7 cellular contexts compared by ENCODE assay signal in the genomic region with DNA sequence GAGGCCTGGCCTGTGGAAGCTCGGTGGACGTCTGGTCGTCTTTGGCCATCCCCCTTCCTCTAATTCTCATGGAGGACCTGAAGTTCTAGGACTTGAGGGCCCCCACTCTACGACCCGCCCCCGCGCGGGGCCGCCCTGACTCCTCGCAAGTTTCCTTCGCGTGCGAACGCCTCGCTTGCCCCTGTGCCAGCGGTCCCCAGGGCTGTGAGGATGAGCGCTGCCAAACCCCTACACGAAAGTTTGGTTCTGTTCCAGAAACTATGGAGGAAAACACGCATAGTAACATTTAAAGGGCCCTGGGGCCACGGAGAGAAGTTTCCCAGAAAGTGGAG. TPM values are rescaled to one million over a fixed set of nuclear protein-coding genes. Genes with fewer than 3 reads are reported as not detected.
DNase-seq lines count a peak whose midpoint lies in the region; ATAC-seq and TF ChIP-seq lines count a peak whose summit lies in the region.

No MANE protein-coding gene starts in this region.

- intact Hi-C loops in HCT116 (cut with micrococcal nuclease) (loop anchor here (5.0 to 10.0 kb wide), 2 partner anchors 149 to 301 kb away; partner anchors contain the start of gene GADD45A), heart left ventricle (cut with DNase I) (loop anchor here in 8 of 10 donors (5.0 to 10.0 kb wide), 7 partner anchors 66 to 381 kb away; partner anchors contain the start of gene GADD45A (in 4 of the 8)), gastrocnemius medialis (cut with DNase I; ENCODE audit: low total_unique reads) (loop anchor here (2.0 to 10.0 kb wide), 4 partner anchors 66 to 399 kb away; partner anchors contain the start of gene WLS)

- H3K27ac Mint-ChIP-seq in activated CD8-positive, alpha-beta T cell treated with anti-CD3 and anti-CD28 coated beads, Interleukin-2, amount 10 ng/mL, durations not matched to agents 7 days and 5 days = no peak overlapping the region

- CTCF ChIA-PET in HCT116 (lab: Charles Lee) (no interaction called here), HEK293T (lab: Yijun Ruan, JAX) (interaction anchor here (1.4 to 1.5 kb wide), 2 partner anchors 14 to 67 kb away, joined by 3 to 4 read pairs; no protein-coding TSS in a partner anchor)
- CTCF ChIA-PET in activated CD8-positive, alpha-beta T cell treated with anti-CD3 and anti-CD28 coated beads, Interleukin-2, amount 10 ng/mL, durations not matched to agents 7 days and 5 days (lab: Charles Lee) = no interaction called here

- H3K27ac ChIP-seq in HCT116 (ENCODE audit: low read depth, low read length) (peak overlapping the region; percentile 79), heart left ventricle (peak overlapping the region; percentile 37 to 86 (median 82)), gastrocnemius medialis (peak overlapping the region; percentile 77 to 86 (median 82))

- no peaks in the 10 kb centered on the region for H3K36me3 Mint-ChIP-seq in activated CD8-positive, alpha-beta T cell treated with anti-CD3 and anti-CD28 coated beads, Interleukin-2, amount 10 ng/mL, durations not matched to agents 7 days and 5 days (ENCODE audit: low read depth)

- in situ Hi-C loops in gastrocnemius medialis (cut with MboI; ENCODE audit: low sequenced_read_pairs in 4 of 4) = no loop called here

- H4K20me1 ChIP-seq in HCT116 (ENCODE audit: insufficient read depth) = no peaks in the 10 kb centered on the region

- no peaks in the 10 kb centered on the region for H3K9me2 ChIP-seq in HCT116 (ENCODE audit: insufficient read depth)

- no peak for TF ChIP-seq RAD21 in HCT116 (IDR thresholded peaks at IDR 0.05; ENCODE audit: low read depth)

- H3K27me3 ChIP-seq in HCT116 (ENCODE audit: insufficient read depth, low read length) (no peaks in the 10 kb centered on the region), heart left ventricle (peaks cover 0 to 44% (median 0%) of the 10 kb centered on the region in 9 donors), gastrocnemius medialis (no peaks in the 10 kb centered on the region)

- H3K9me3 Mint-ChIP-seq in activated CD8-positive, alpha-beta T cell treated with anti-CD3 and anti-CD28 coated beads, Interleukin-2, amount 10 ng/mL, durations not matched to agents 7 days and 5 days (ENCODE audit: insufficient read depth) = no peaks in the 10 kb centered on the region

- peaks cover 12 to 28% of the 10 kb centered on the region in 2 experiments for H3K4me1 ChIP-seq in HCT116 (ENCODE audit: control insufficient read depth in 1 of 2, insufficient read depth in 2 of 2, low read length in 2 of 2)
- peaks cover 0 to 30% (median 5%) of the 10 kb centered on the region in 12 donors for H3K4me1 ChIP-seq in heart left ventricle
- peaks cover 19 to 20% of the 10 kb centered on the region in 2 donors for H3K4me1 ChIP-seq in gastrocnemius medialis

- H3K4me2 ChIP-seq in HCT116 (ENCODE audit: low read length) = peak overlapping the region; percentile 98

- no peak for TF ChIP-seq CTCF in HCT116 (IDR thresholded peaks at IDR 0.05 in 2 of 3, conservative IDR thresholded peaks at IDR 0.05 in 1 of 3; ENCODE audit: borderline replicate concordance in 1 of 3, insufficient read depth in 1 of 3, low read depth in 2 of 3, low read length in 2 of 3)
- TF ChIP-seq CTCF in heart left ventricle (IDR thresholded peaks at IDR 0.05) = no peak
- TF ChIP-seq CTCF in gastrocnemius medialis (IDR thresholded peaks at IDR 0.05 in 4 of 5, conservative IDR thresholded peaks at IDR 0.05 in 1 of 5) = no peak

- peak overlapping the region; percentile 82 to 84 for H3K4me3 ChIP-seq in HCT116 (replicated peaks in 1 of 2; ENCODE audit: low read depth in 1 of 2, low read length in 2 of 2)
- H3K4me3 ChIP-seq in heart left ventricle = peak overlapping the region; percentile 66 to 93 (median 86)
- H3K4me3 ChIP-seq in gastrocnemius medialis = peak overlapping the region; percentile 63 to 81 (median 77)

- RAD21 ChIA-PET in HCT116 (lab: Charles Lee; ENCODE audit: low non-redundant PET in 1 of 2, low total read pairs in 2 of 2, uncharacterized antibody in 2 of 2, unreplicated experiment in 2 of 2) = no interaction called here

- POLR2A ChIA-PET in HCT116 (lab: Charles Lee) = no interaction called here
- POLR2A ChIA-PET in activated CD8-positive, alpha-beta T cell treated with anti-CD3 and anti-CD28 coated beads, Interleukin-2, amount 10 ng/mL, durations not matched to agents 7 days and 5 days (lab: Charles Lee) = no interaction called here
- POLR2A ChIA-PET in HEK293T (lab: Yijun Ruan, JAX) = no interaction called here

- peaks cover 61% of the 10 kb centered on the region for H3K27me3 Mint-ChIP-seq in activated CD8-positive, alpha-beta T cell treated with anti-CD3 and anti-CD28 coated beads, Interleukin-2, amount 10 ng/mL, durations not matched to agents 7 days and 5 days (ENCODE audit: low read depth)

- peak overlapping the region; percentile 69 for H3K9ac ChIP-seq in HCT116 (ENCODE audit: low read length)

- peak overlapping the region; percentile 54 for H3K4me3 Mint-ChIP-seq in activated CD8-positive, alpha-beta T cell treated with anti-CD3 and anti-CD28 coated beads, Interleukin-2, amount 10 ng/mL, durations not matched to agents 7 days and 5 days

- peaks cover 0 to under 1% of the 10 kb centered on the region in 2 experiments; a peak in 1 of 4 replicates for H3K36me3 ChIP-seq in HCT116 (ENCODE audit: control insufficient read depth in 1 of 2, insufficient read depth in 2 of 2, low read length in 2 of 2)
- peaks cover 0 to 3% (median 0%) of the 10 kb centered on the region in 9 donors for H3K36me3 ChIP-seq in heart left ventricle
- no peaks in the 10 kb centered on the region for H3K36me3 ChIP-seq in gastrocnemius medialis

- H3K9me3 ChIP-seq in HCT116 (ENCODE audit: control insufficient read depth in 1 of 2, insufficient read depth in 1 of 2, low read depth in 1 of 2, low read length in 2 of 2) (no peaks in the 10 kb centered on the region), heart left ventricle (no peaks in the 10 kb centered on the region), gastrocnemius medialis (no peaks in the 10 kb centered on the region)

- DNase-seq in HCT116 (ENCODE audit: low read depth, low spot score) = no peak
- DNase-seq in activated CD8-positive, alpha-beta T cell treated with anti-CD3 and anti-CD28 coated beads, Interleukin-2, amount 10 ng/mL, durations not matched to agents 7 days and 5 days = no peak
- no peak for DNase-seq in heart left ventricle
- no peak for DNase-seq in gastrocnemius medialis
- DNase-seq in stimulated activated CD4-positive, alpha-beta T cell treated with anti-CD3 and anti-CD28 coated beads, Interleukin-12 subunit alpha, Interleukin-12 subunit beta, amount 100 ng/mL, for 4 hours = no peak
- DNase-seq in HEK293T (ENCODE audit: extremely low spot score) = no peak

- peaks cover 42% of the 10 kb centered on the region for H3K79me2 ChIP-seq in HCT116 (ENCODE audit: insufficient read depth, low read length)

- WGBS in heart left ventricle, 4 donors = 6 to 24% (median 15%) methylated on average over 14 to 20 of the region's 20 CpGs

- H3K4me1 Mint-ChIP-seq in activated CD8-positive, alpha-beta T cell treated with anti-CD3 and anti-CD28 coated beads, Interleukin-2, amount 10 ng/mL, durations not matched to agents 7 days and 5 days (ENCODE audit: low read depth) = peaks cover 26% of the 10 kb centered on the region

- TF ChIP-seq POLR2A in HCT116 (IDR thresholded peaks at IDR 0.05; ENCODE audit: borderline replicate concordance, extremely low read depth, insufficient read depth, insufficient read length) (no peak), heart left ventricle (IDR thresholded peaks at IDR 0.05) (no peak), gastrocnemius medialis (IDR thresholded peaks at IDR 0.05) (no peak)

- ATAC-seq in HCT116 (no peak; the same call in 1 of the 2 replicates), heart left ventricle (peak in 3 of 4 donors; percentile 10 to 40 (median 25)), gastrocnemius medialis (peak in 1 of 2 donors; percentile 7), HG02840 (IDR thresholded peaks at IDR 0.05; ENCODE audit: low FRiP score, unreplicated experiment) (no peak)
- ATAC-seq in activated CD8-positive, alpha-beta T cell treated with anti-CD3 and anti-CD28 coated beads, Interleukin-2, amount 10 ng/mL, durations not matched to agents 7 days and 5 days = peak; percentile 34

- BruUV-seq in HCT116 (replicated peaks; lab: Mats Ljungman, UMichigan) = TSS peak; percentile 50

- H2AFZ ChIP-seq in HCT116 (ENCODE audit: low read depth, low read length, poor library complexity, severe bottlenecking) = peak overlapping the region; percentile 69

TF ChIP-seq in HCT116, 20 proteins besides CTCF, POLR2A, EP300 and RAD21:
- TF ChIP-seq JUND (IDR thresholded peaks at IDR 0.05) (no peak), SP1 (IDR thresholded peaks at IDR 0.05; ENCODE audit: low read depth) (no peak), SIN3A (IDR thresholded peaks at IDR 0.05; ENCODE audit: low read depth) (no peak), ZFX (IDR thresholded peaks at IDR 0.05) (peak; percentile 64), EGR1 (IDR thresholded peaks at IDR 0.05; ENCODE audit: low read depth) (peak; percentile 87), CEBPB (IDR thresholded peaks at IDR 0.05; ENCODE audit: low read depth) (no peak), SRF (IDR thresholded peaks at IDR 0.05; ENCODE audit: low read depth) (no peak)

TF ChIP-seq in HEK293T, 16 proteins besides CTCF, POLR2A, EP300 and RAD21 (continues in another document):
- TF ChIP-seq ZNF384 (IDR thresholded peaks at IDR 0.05) (no peak), LEF1 (IDR thresholded peaks at IDR 0.05; ENCODE audit: borderline replicate concordance) (no peak), FOXM1 (IDR thresholded peaks at IDR 0.05; ENCODE audit: borderline replicate concordance) (no peak), FOXK2 (IDR thresholded peaks at IDR 0.05) (no peak), FOXA1 (IDR thresholded peaks at IDR 0.05) (no peak), L3MBTL2 (conservative IDR thresholded peaks at IDR 0.05) (no peak), SUZ12 (IDR thresholded peaks at IDR 0.05) (no peak), SP1 (IDR thresholded peaks at IDR 0.05) (no peak), ELF4 (IDR thresholded peaks at IDR 0.05) (no peak)
- TF ChIP-seq, protein P1, sequence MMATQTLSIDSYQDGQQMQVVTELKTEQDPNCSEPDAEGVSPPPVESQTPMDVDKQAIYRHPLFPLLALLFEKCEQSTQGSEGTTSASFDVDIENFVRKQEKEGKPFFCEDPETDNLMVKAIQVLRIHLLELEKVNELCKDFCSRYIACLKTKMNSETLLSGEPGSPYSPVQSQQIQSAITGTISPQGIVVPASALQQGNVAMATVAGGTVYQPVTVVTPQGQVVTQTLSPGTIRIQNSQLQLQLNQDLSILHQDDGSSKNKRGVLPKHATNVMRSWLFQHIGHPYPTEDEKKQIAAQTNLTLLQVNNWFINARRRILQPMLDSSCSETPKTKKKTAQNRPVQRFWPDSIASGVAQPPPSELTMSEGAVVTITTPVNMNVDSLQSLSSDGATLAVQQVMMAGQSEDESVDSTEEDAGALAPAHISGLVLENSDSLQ (IDR thresholded peaks at IDR 0.05) = no peak

RNA-seq across cellular contexts. Expression of gene GNG12, which starts 0.3 kb away (rescaled TPM):
- total RNA-seq in HCT116 (2021; ENCODE audit: unreplicated experiment) = 49.6 TPM
- 13.6 and 19.4 TPM in 2 replicates for polyA plus RNA-seq in HCT116 (2012)
- total RNA-seq in activated CD8-positive, alpha-beta T cell treated with anti-CD3 and anti-CD28 coated beads, Interleukin-2, amount 10 ng/mL, durations not matched to agents 7 days and 5 days = not detected
- total RNA-seq in heart left ventricle = 10 to 100 TPM; 27.2 to 80.2 (median 44.6) TPM
- 10 to 100 TPM in 1 of 2 donors, 1 to 10 TPM in 1; 7.7 to 47.3 TPM for polyA plus RNA-seq in heart left ventricle
- total RNA-seq in gastrocnemius medialis = 10 to 100 TPM; 17.9 to 24.5 (median 22.1) TPM

Comparison
In these comparisons a context has a peak if more than half of its experiments do, and no peak if none do; other contexts are left out.
1. ATAC-seq: peak in activated CD8-positive, alpha-beta T cell treated with anti-CD3 and anti-CD28 coated beads, Interleukin-2, amount 10 ng/mL, durations not matched to agents 7 days and 5 days (single experiment) and heart left ventricle (3 of 4); none in HCT116 (single experiment) and HG02840 (single experiment).
2. RNA of gene GNG12, which starts 0.3 kb away (total RNA-seq): 49.6 TPM in HCT116 (single experiment), 27.2 to 80.2 TPM in heart left ventricle and 17.9 to 24.5 TPM in gastrocnemius medialis; not detected in activated CD8-positive, alpha-beta T cell treated with anti-CD3 and anti-CD28 coated beads, Interleukin-2, amount 10 ng/mL, durations not matched to agents 7 days and 5 days; every median in the first group is over 10 times any median in the second.
3. Peak in every context shown above with its lines, with median percentiles within 50 percentile points of each other: H3K27ac ChIP-seq and H3K4me3 ChIP-seq.